ENCODE assay signal across 27 cellular contexts in the genomic region with DNA sequence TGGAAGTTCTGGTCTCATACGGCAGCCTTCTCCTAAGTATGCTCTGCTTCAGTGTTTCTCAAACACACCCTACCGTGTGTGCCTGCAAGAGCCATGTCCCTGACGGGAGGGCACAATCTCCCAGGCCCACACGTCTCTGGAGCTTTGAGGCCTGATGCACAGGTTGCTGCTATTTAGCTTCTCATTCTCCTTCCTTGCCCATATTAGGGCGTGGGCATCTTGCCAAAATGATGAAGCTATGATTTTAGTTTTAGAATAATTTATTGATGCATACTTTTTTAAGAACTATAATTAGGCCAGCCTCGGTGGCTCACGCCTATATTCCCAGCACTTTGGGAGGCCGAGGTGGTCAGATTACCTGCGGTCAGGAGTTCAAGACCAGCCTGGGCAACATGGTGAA.
"Had no signal": no experiment of that assay in that cellular context is flagged by ENCODE, and none has a peak within 500 bp of the region (broad histone marks: within the 10 kb centered on the region; RNA-seq: fewer than 3 reads in every experiment).

No MANE protein-coding gene starts in this region.

- H3K4me1 ChIP-seq: ascending aorta had no signal

- H3K4me2 ChIP-seq: hepatocyte, smooth muscle cell had no signal

- H3K27me3 ChIP-seq: ascending aorta, gastrocnemius medialis, hepatocyte, neutrophil, tibial nerve had no signal

- H3K4me3 ChIP-seq: ascending aorta, gastrocnemius medialis, hepatocyte, mucosa of descending colon, smooth muscle cell, tibial nerve had no signal

- H2AFZ ChIP-seq: hepatocyte had no signal

- H3K9me3 ChIP-seq: ascending aorta, gastrocnemius medialis, mucosa of descending colon, neutrophil, tibial nerve had no signal

- DNase-seq: activated CD4-positive, alpha-beta memory T cell treated with anti-CD3 and anti-CD28 coated beads for 36 hours; activated CD4-positive, alpha-beta T cell treated with anti-CD3 and anti-CD28 coated beads, Interleukin-2, amount 10 ng/mL, durations not matched to agents 24 days and 14 days; activated CD8-positive, alpha-beta memory T cell treated with anti-CD3 and anti-CD28 coated beads, Interleukin-2, amount 50 U/mL, for 4 hours; activated effector memory CD4-positive, alpha-beta T cell treated with anti-CD3 and anti-CD28 coated beads, Interleukin-2, amount 50 U/mL, for 16 hours; activated naive CD4-positive, alpha-beta T cell treated with anti-CD3 and anti-CD28 coated beads for 36 hours; activated naive CD8-positive, alpha-beta T cell treated with anti-CD3 and anti-CD28 coated beads for 36 hours; activated T-cell treated with anti-CD3 and anti-CD28 coated beads, Interleukin-2, amount 50 U/mL, for 1 hour; central memory CD4-positive, alpha-beta T cell; effector memory CD4-positive, alpha-beta T cell; gastrocnemius medialis; glutamatergic neuron; islet precursor cell; left ventricle myocardium superior; mucosa of descending colon; nephron progenitor cell; stimulated activated CD4-positive, alpha-beta T cell treated with anti-CD3 and anti-CD28 coated beads, Interleukin-15, amount 100 ng/mL, for 24 hours; stimulated activated naive CD4-positive, alpha-beta T cell; T-helper 17 cell; T1000; WERI-Rb-1 had no signal

- ATAC-seq: activated CD4-positive, CD25-positive, alpha-beta regulatory T cell treated with anti-CD3 and anti-CD28 coated beads, Interleukin-2, amount 50 U/mL, for 24 hours; gastrocnemius medialis; mucosa of descending colon; T-helper 17 cell had no signal

- H3K79me2 ChIP-seq: hepatocyte had no signal

- H3K36me3 ChIP-seq: ascending aorta had no signal

- FAIRE-seq: colon had no signal

- H3K27ac ChIP-seq: ascending aorta, hepatocyte, neutrophil, tibial nerve, WERI-Rb-1 had no signal
